Comparison of ENCODE assay signal across 1 cellular context in genomic region chr22:41828516-41828915, GRCh38.
TF ChIP-seq lines count a peak whose summit lies in the region.

No MANE protein-coding gene starts in this region.

TF ChIP-seq in WTC11, 78 proteins besides CTCF, POLR2A, EP300 and RAD21 (continued from another document):
- TF ChIP-seq PRDM15 (CRISPR knock-in tag; IDR thresholded peaks at IDR 0.05) (no peak), FOXP1 (CRISPR knock-in tag; IDR thresholded peaks at IDR 0.05; ENCODE audit: borderline replicate concordance) (no peak), USF2 (CRISPR knock-in tag; IDR thresholded peaks at IDR 0.05) (no peak), ZNF423 (CRISPR knock-in tag; IDR thresholded peaks at IDR 0.05) (no peak)
